In genomic region chr19:3970313-3970807, GRCh38 we compare ENCODE assay signal across 1 cellular context.
TF ChIP-seq lines count a peak whose summit lies in the region.

No MANE protein-coding gene starts in this region.

TF ChIP-seq in endothelial cell of umbilical vein, 7 proteins besides CTCF, POLR2A, EP300 and RAD21:
- TF ChIP-seq EZH2 (IDR thresholded peaks at IDR 0.05; ENCODE audit: borderline replicate concordance, low read depth, low read length, severe bottlenecking) (no peak), GATA2 (IDR thresholded peaks at IDR 0.05; ENCODE audit: insufficient read depth, insufficient read length, low read depth, low read length) (no peak), MYC (IDR thresholded peaks at IDR 0.05; ENCODE audit: low read depth, low read length) (no peak), MAX (IDR thresholded peaks at IDR 0.05; ENCODE audit: insufficient read depth, insufficient read length) (no peak), POLR2AphosphoS5 (IDR thresholded peaks at IDR 0.05; ENCODE audit: insufficient read depth, low read depth, low read length) (no peak), JUN (IDR thresholded peaks at IDR 0.05; ENCODE audit: borderline replicate concordance, insufficient read depth, insufficient read length, low read depth) (no peak), FOS (IDR thresholded peaks at IDR 0.05; ENCODE audit: borderline replicate concordance, insufficient read depth, low read length) (no peak)
